8 cellular contexts compared by ENCODE assay signal in genomic region chr19:27966390-27966816, GRCh38.
DNase-seq lines count a peak whose midpoint lies in the region; ATAC-seq, FAIRE-seq and TF ChIP-seq lines count a peak whose summit lies in the region.

No MANE protein-coding gene starts in this region.

- H3K27ac Mint-ChIP-seq in CD8-positive, alpha-beta T cell: no peak overlapping the region

- no peak overlapping the region for H3K56ac ChIP-seq in mesendoderm (ENCODE audit: low read length)

- no peak overlapping the region for H3K4me2 ChIP-seq in GM12878 (ENCODE audit: control insufficient read depth, insufficient read depth)
- no peak overlapping the region for H3K4me2 ChIP-seq in mesendoderm (ENCODE audit: low read length)

- CTCF ChIA-PET in CD8-positive, alpha-beta T cell (lab: Charles Lee): interaction anchor here (0.7 to 2.1 kb wide), 5 partner anchors 10 to 913 kb away, joined by 3 to 6 read pairs (median 4); no protein-coding TSS in a partner anchor
- CTCF ChIA-PET in GM12878 (lab: Yijun Ruan, JAX): interaction anchor here (1.0 to 3.0 kb wide), 12 partner anchors 10 to 1297 kb away, joined by 3 to 42 read pairs (median 6); no protein-coding TSS in a partner anchor

- no peak overlapping the region for H3K23ac ChIP-seq in mesendoderm (ENCODE audit: low read length)

- no peak overlapping the region for H2AK5ac ChIP-seq in mesendoderm (ENCODE audit: low read length)

- H4K20me1 ChIP-seq in GM12878 (ENCODE audit: control insufficient read depth, insufficient read depth): no peaks in the 10 kb centered on the region

- no peaks in the 10 kb centered on the region for H3K4me1 ChIP-seq in CD8-positive, alpha-beta T cell (ENCODE audit: insufficient read depth, low read length)
- H3K4me1 ChIP-seq in GM12878 (ENCODE audit: control insufficient read depth, insufficient read depth, low read length): no peaks in the 10 kb centered on the region
- no peaks in the 10 kb centered on the region for H3K4me1 ChIP-seq in mesendoderm (ENCODE audit: control insufficient read depth, low read depth, low read length)

- H3K36me3 Mint-ChIP-seq in CD8-positive, alpha-beta T cell: no peaks in the 10 kb centered on the region

- no peaks in the 10 kb centered on the region for H3K9me3 ChIP-seq in CD8-positive, alpha-beta T cell (ENCODE audit: low read length)
- H3K9me3 ChIP-seq in GM12878 (replicated peaks; ENCODE audit: control insufficient read depth, insufficient read depth, low read length): no peaks in the 10 kb centered on the region

- H3K9ac ChIP-seq in GM12878 (ENCODE audit: control insufficient read depth, insufficient read depth, low read length): no peak overlapping the region
- H3K9ac ChIP-seq in mesendoderm (ENCODE audit: low read length): no peak overlapping the region

- intact Hi-C loops in CD8-positive, alpha-beta T cell (cut with DNase I, micrococcal nuclease): loop anchor here in 1 of 2 experiments (2.0 kb wide), 2 partner anchors 358 to 742 kb away; no protein-coding TSS in a partner anchor
- intact Hi-C loops in GM12878 (cut with micrococcal nuclease; ENCODE audit: unreplicated experiment): loop anchor here (10.0 kb wide), 1 partner anchor 748 kb away; no protein-coding TSS in a partner anchor

- no peak overlapping the region for H3K18ac ChIP-seq in mesendoderm (ENCODE audit: low read length)

- no peak overlapping the region for H2BK5ac ChIP-seq in mesendoderm (ENCODE audit: low read length)

- no peak for ATAC-seq in CD8-positive, alpha-beta T cell
- ATAC-seq in GM12878 (no peak), HG02623 (IDR thresholded peaks at IDR 0.05; ENCODE audit: unreplicated experiment) (no peak)

- no peak overlapping the region for H2BK15ac ChIP-seq in mesendoderm (replicated peaks; ENCODE audit: low read depth)

- H3K27me3 Mint-ChIP-seq in CD8-positive, alpha-beta T cell (ENCODE audit: low read depth): peaks cover 2% of the 10 kb centered on the region

- H3K36me3 ChIP-seq in CD8-positive, alpha-beta T cell (ENCODE audit: insufficient read depth, low read length): no peaks in the 10 kb centered on the region
- H3K36me3 ChIP-seq in GM12878 (ENCODE audit: control insufficient read depth in 2 of 2, insufficient read depth in 2 of 2, low read length in 1 of 2): no peaks in the 10 kb centered on the region
- no peaks in the 10 kb centered on the region for H3K36me3 ChIP-seq in mesendoderm (ENCODE audit: control insufficient read depth, insufficient read depth, low read length)

- H4K8ac ChIP-seq in mesendoderm (ENCODE audit: low read depth, low read length): no peak overlapping the region

- no TSS peak for BruUV-seq in GM12878 (replicated peaks; lab: Mats Ljungman, UMichigan)

- H2AFZ ChIP-seq in GM12878 (ENCODE audit: control insufficient read depth, low read depth, low read length): no peak overlapping the region

- no peak for TF ChIP-seq EP300 in Ishikawa (IDR thresholded peaks at IDR 0.05; ENCODE audit: borderline replicate concordance)
- no peak for TF ChIP-seq EP300 in GM12878 (IDR thresholded peaks at IDR 0.05; ENCODE audit: borderline replicate concordance in 1 of 2, control insufficient read depth in 1 of 2, low read depth in 2 of 2, low read length in 2 of 2)

- peak; percentile 31 for TF ChIP-seq CTCF in CD8-positive, alpha-beta T cell (IDR thresholded peaks at IDR 0.05)
- peak; percentile 47 to 64 (median 54); a peak in 5 of 6 replicates for TF ChIP-seq CTCF in GM12878 (IDR thresholded peaks at IDR 0.05 in 2 of 3, conservative IDR thresholded peaks at IDR 0.05 in 1 of 3; ENCODE audit: control insufficient read depth in 2 of 3, extremely low read depth in 1 of 3, insufficient read depth in 1 of 3, low read depth in 3 of 3, low read length in 3 of 3)

- SMC1A ChIA-PET in GM12878 (lab: Charles Lee; ENCODE audit: uncharacterized antibody, unreplicated experiment): interaction anchor here (0.9 to 3.0 kb wide), 12 partner anchors 9 to 669 kb away, joined by 3 to 26 read pairs (median 4); no protein-coding TSS in a partner anchor

- FAIRE-seq in GM12878 (lab: Jason Lieb, UNC): peak; percentile 66

- H3K27me3 ChIP-seq in CD8-positive, alpha-beta T cell (ENCODE audit: insufficient read depth, low read length): no peaks in the 10 kb centered on the region
- H3K27me3 ChIP-seq in GM12878 (replicated peaks in 1 of 2; ENCODE audit: control insufficient read depth in 2 of 2, insufficient read depth in 2 of 2, low read length in 1 of 2): no peaks in the 10 kb centered on the region
- H3K27me3 ChIP-seq in mesendoderm (ENCODE audit: insufficient read depth, low read length, poor library complexity): no peaks in the 10 kb centered on the region

- no peaks in the 10 kb centered on the region for H3K79me1 ChIP-seq in mesendoderm (ENCODE audit: low read length)

- POLR2A ChIA-PET in CD8-positive, alpha-beta T cell (lab: Charles Lee): no interaction called here
- POLR2A ChIA-PET in GM12878 (lab: Charles Lee): no interaction called here

- H3K79me2 ChIP-seq in GM12878 (ENCODE audit: control insufficient read depth, insufficient read depth, low read length): no peaks in the 10 kb centered on the region
- H3K79me2 ChIP-seq in mesendoderm (ENCODE audit: control insufficient read depth, insufficient read depth, low read length): no peaks in the 10 kb centered on the region

- TF ChIP-seq RAD21 in Ishikawa (IDR thresholded peaks at IDR 0.05; ENCODE audit: low read depth) (peak; percentile 68), GM12878 (IDR thresholded peaks at IDR 0.05; ENCODE audit: insufficient read depth, low read depth, low read length) (peak; percentile 57)

- no peak overlapping the region for H3K4me3 ChIP-seq in CD8-positive, alpha-beta T cell (ENCODE audit: low read depth, low read length)
- H3K4me3 ChIP-seq in GM12878 (no peak overlapping the region), mesendoderm (ENCODE audit: low read length) (no peak overlapping the region)

- no peaks in the 10 kb centered on the region for H3K9me3 Mint-ChIP-seq in CD8-positive, alpha-beta T cell

- no peak overlapping the region for H3K4ac ChIP-seq in mesendoderm (ENCODE audit: low read depth, low read length)

- in situ Hi-C loops in GM12878 (cut with MboI): loop anchor here (25.0 kb wide), 1 partner anchor 746 kb away; no protein-coding TSS in a partner anchor

- 0% methylated on average over 2 of the region's 2 CpGs for WGBS in GM12878 (ENCODE audit: insufficient coverage, insufficient replicate concordance, low lambda C conversion rate, missing lambda C conversion rate)
- WGBS in mesendoderm (ENCODE audit: extremely low coverage, insufficient coverage, low lambda C conversion rate): no CpG with 5 or more reads among the region's 2 CpGs

- no peak overlapping the region for H4K5ac ChIP-seq in mesendoderm (ENCODE audit: low read length)

- no peak overlapping the region for H3K27ac ChIP-seq in CD8-positive, alpha-beta T cell (ENCODE audit: low read depth, low read length)
- no peak overlapping the region for H3K27ac ChIP-seq in GM12878 (ENCODE audit: control insufficient read depth, insufficient read depth)
- no peak overlapping the region for H3K27ac ChIP-seq in mesendoderm (ENCODE audit: low read depth, low read length)

- no peak overlapping the region for H3K4me3 Mint-ChIP-seq in CD8-positive, alpha-beta T cell

- DNase-seq in CD8-positive, alpha-beta T cell: no peak
- DNase-seq in GM12878 (ENCODE audit: low read depth, low spot score) (no peak), mesendoderm (peak; percentile 25), SK-N-DZ (ENCODE audit: low spot score) (no peak)
- DNase-seq in stimulated activated naive CD4-positive, alpha-beta T cell (lab: John Stamatoyannopoulos, UW): no peak
- DNase-seq in stimulated activated CD4-positive, alpha-beta T cell treated with anti-CD3 and anti-CD28 coated beads, Interleukin-1b, Interleukin-23, amount 100 ng/mL, for 48 hours: no peak

- no peak overlapping the region for H2BK120ac ChIP-seq in mesendoderm (ENCODE audit: low read depth, low read length)

- no peak for TF ChIP-seq POLR2A in GM12878 (IDR thresholded peaks at IDR 0.05; ENCODE audit: low read depth, low read length)

- RAD21 ChIA-PET in GM12878 (lab: Charles Lee; ENCODE audit: unreplicated experiment): interaction anchor here (0.8 to 1.8 kb wide), 8 partner anchors 15 to 359 kb away, joined by 3 to 6 read pairs (median 4); no protein-coding TSS in a partner anchor

- no peaks in the 10 kb centered on the region for H3K4me1 Mint-ChIP-seq in CD8-positive, alpha-beta T cell (ENCODE audit: low read depth)

TF ChIP-seq in Ishikawa, 13 proteins besides CTCF, POLR2A, EP300 and RAD21 (continues in another document):
- TF ChIP-seq YY1 (IDR thresholded peaks at IDR 0.05; ENCODE audit: low read depth) (no peak), MAX (IDR thresholded peaks at IDR 0.05) (no peak), NFIC (IDR thresholded peaks at IDR 0.05) (no peak)

TF ChIP-seq in GM12878, 131 proteins besides CTCF, POLR2A, EP300 and RAD21:
- no peak for TF ChIP-seq WRNIP1 (IDR thresholded peaks at IDR 0.05; ENCODE audit: borderline replicate concordance, low read depth, low read length)
- TF ChIP-seq SMC3 (IDR thresholded peaks at IDR 0.05; ENCODE audit: borderline replicate concordance, low read length): peak; percentile 50; the same call in 1 of the 2 replicates
